ENCODE assay signal across 7 cellular contexts in the genomic region with DNA sequence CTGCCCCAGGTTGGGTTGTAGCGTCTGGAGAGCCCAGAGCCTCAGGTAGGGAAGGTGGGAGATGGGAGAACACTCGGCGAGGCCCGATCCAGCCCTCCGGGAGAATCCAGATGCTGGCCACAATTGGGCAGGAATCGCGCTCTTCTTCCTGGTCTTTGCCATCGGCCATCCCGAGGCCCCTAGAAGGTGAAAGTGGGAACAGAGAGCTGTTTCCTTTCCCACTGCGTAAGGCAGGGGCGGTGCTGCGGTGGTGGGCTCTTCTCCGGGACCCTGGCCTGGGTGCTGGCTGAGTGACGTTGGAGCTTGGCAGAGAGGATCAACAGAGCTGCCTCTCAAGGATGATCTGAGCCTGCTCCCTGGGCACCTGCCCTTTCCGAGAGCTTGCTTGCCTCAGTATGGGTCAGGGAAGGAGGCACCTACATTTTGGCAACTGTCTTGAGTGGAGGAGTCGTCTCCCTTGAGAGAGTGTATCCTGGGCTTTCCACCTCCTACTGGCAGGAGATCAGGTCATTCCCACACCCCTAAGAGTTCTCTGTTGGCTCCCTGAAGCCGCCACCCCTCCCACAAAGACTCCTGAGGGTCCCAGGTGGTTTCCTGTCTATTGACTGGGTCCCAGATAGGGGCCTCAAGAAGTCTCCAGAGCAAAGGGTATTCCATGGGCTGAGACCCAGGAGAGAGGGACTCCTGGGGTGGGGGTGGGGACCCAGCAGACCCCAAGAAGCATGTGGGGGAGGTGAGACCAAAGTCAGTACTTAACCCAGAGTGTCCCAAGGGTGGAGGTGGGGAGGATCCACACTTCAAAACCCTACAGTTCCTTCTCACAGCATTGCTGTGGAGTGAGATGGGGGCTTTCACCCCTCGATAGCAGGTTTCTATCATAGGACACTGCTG.
DNase-seq lines count a peak whose midpoint lies in the region; ATAC-seq and TF ChIP-seq lines count a peak whose summit lies in the region.

No MANE protein-coding gene starts in this region.

- H3K4me3 ChIP-seq in HFF-Myc (replicated peaks; ENCODE audit: low read depth, low read length) (peak overlapping the region; percentile 98), WI38 (ENCODE audit: low read depth, low read length) (peak overlapping the region; percentile 91), skin epidermis (peak overlapping the region; percentile 69 to 92 (median 86))

- DNase-seq in HFF-Myc (ENCODE audit: extremely low read depth, low read depth), result no peak
- DNase-seq in glomerular visceral epithelial cell (ENCODE audit: extremely low spot score), result peak; percentile 21
- no peak for DNase-seq in NCI-H510A (lab: John Stamatoyannopoulos, UW)

- ATAC-seq in HG03439 (IDR thresholded peaks at IDR 0.05; ENCODE audit: unreplicated experiment) (no peak), HG03196 (IDR thresholded peaks at IDR 0.05; ENCODE audit: unreplicated experiment) (no peak)

- peak overlapping the region; percentile 87 to 99 (median 98) for H3K27ac ChIP-seq in skin epidermis

- TF ChIP-seq CTCF in HFF-Myc (IDR thresholded peaks at IDR 0.05; ENCODE audit: low read depth, low read length, missing control alignments), result no peak
- TF ChIP-seq CTCF in WI38 (IDR thresholded peaks at IDR 0.05; ENCODE audit: low read depth, low read length), result no peak
